ENCODE assay signal across 8 cellular contexts in the genomic region with DNA sequence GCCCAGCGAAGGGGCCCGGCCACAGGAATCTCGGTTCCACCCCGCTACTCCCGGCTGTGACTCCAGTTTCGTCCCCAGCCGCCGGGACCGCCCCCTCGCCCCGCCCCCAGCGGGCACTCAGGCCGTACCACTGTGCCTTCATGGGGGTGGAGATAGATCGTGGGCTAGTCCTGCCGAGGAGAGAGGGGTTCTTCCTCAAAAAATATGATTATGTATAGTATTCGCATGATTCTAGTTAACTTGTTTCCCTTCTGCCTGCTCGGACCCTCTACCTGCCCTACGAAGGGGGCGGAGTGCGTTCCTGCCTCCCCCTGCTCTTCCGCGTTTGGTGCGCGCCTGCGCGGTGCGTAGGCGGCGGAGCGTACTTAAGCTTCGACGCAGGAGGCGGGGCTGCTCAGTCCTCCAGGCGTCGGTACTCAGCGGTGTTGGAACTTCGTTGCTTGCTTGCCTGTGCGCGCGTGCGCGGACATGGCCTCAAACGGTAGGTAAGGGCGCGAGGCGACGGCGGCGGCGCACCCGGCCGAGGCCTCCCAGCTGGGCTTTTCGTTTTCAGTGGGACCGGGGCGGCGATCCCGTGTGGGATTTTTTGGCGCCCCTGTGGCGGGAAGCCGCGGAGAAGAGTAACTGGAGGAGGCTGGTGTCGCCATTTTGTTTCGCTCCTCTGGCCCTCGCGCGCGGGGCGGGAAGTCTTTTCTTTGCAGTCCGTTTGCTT. TPM values are rescaled to one million over a fixed set of nuclear protein-coding genes. Genes with fewer than 3 reads are reported as not detected.
DNase-seq lines count a peak whose midpoint lies in the region; ATAC-seq, FAIRE-seq and TF ChIP-seq lines count a peak whose summit lies in the region.

FUS (plus strand) TSS at position 393 of the 712 bp plus-strand sequence; CDS start at position 469, 76 bp downstream.

- ATAC-seq in HG02759 (IDR thresholded peaks at IDR 0.05; ENCODE audit: unreplicated experiment) = peak; percentile 57

- DNase-seq in GM12891 (ENCODE audit: insufficient read length, low spot score) (peak; percentile 84), NCI-H1417 (lab: John Stamatoyannopoulos, UW) (peak; percentile 84 to 95 (median 94)), T follicular helper cell (ENCODE audit: low read depth) (peak; percentile 88), adipocyte (ENCODE audit: low read depth) (peak; percentile 96), cardiac muscle cell (ENCODE audit: low read depth in 1 of 2, low spot score in 1 of 2) (peak; percentile 93 to 94), pons (ENCODE audit: low spot score) (peak; percentile 92), transverse colon (peak; percentile 94)

- TF ChIP-seq EP300 in transverse colon (IDR thresholded peaks at IDR 0.05; ENCODE audit: low read depth) = no peak

- peak within 1 kb of the TSS; percentile 98 for H3K27ac ChIP-seq in cardiac muscle cell
- peak within 1 kb of the TSS; percentile 96 to 99 (median 98) for H3K27ac ChIP-seq in transverse colon

- H3K27me3 ChIP-seq in adipocyte (replicated peaks; ENCODE audit: control insufficient read depth, insufficient read depth, low read length) = no peaks in the 10 kb centered on the region
- H3K27me3 ChIP-seq in cardiac muscle cell = no peaks in the 10 kb centered on the region
- no peaks in the 10 kb centered on the region for H3K27me3 ChIP-seq in transverse colon

- WGBS in transverse colon (ENCODE audit: low coverage in 1 of 2), 2 donors = 1% methylated on average over 26 of the region's 69 CpGs; no CpG with 5 or more reads in 1 of the 2 donors

- H3K4me3 ChIP-seq in adipocyte (ENCODE audit: low read length) = peak within 1 kb of the TSS; percentile 95
- peak within 1 kb of the TSS; percentile 94 for H3K4me3 ChIP-seq in cardiac muscle cell
- peak within 1 kb of the TSS; percentile 70 to 99 (median 94) for H3K4me3 ChIP-seq in transverse colon

- peak; percentile 100 for TF ChIP-seq POLR2A in GM12891 (IDR thresholded peaks at IDR 0.05; ENCODE audit: low read depth, low read length)
- TF ChIP-seq POLR2A in transverse colon (IDR thresholded peaks at IDR 0.05) = peak; percentile 100

- TF ChIP-seq CTCF in cardiac muscle cell (IDR thresholded peaks at IDR 0.05; ENCODE audit: low read depth, low read length) = no peak
- no peak for TF ChIP-seq CTCF in transverse colon (IDR thresholded peaks at IDR 0.05)

- in situ Hi-C loops in transverse colon (cut with MboI; ENCODE audit: low pct_ligation_motif_present in 1 of 4, low pct_unique_long_range_greater_than_20kb in 1 of 4, low sequenced_read_pairs in 3 of 4) = loop anchor here in 1 of 4 donors (25.0 kb wide), 1 partner anchor 257 kb away; the partner anchor contains the start of genes COX6A2 and ZNF843

- H3K36me3 ChIP-seq in adipocyte (ENCODE audit: control insufficient read depth, insufficient read depth, low read length, severe bottlenecking) = peaks cover 26% of the 10 kb centered on the region
- peaks cover 23% of the 10 kb centered on the region for H3K36me3 ChIP-seq in cardiac muscle cell
- peaks cover 0 to 25% (median 9%) of the 10 kb centered on the region in 4 donors for H3K36me3 ChIP-seq in transverse colon

- H3K4me1 ChIP-seq in adipocyte (ENCODE audit: control insufficient read depth, insufficient read depth, low read length) (peaks cover 34% of the 10 kb centered on the region), cardiac muscle cell (ENCODE audit: low read depth) (peaks cover 16% of the 10 kb centered on the region), transverse colon (peaks cover 19 to 41% (median 32%) of the 10 kb centered on the region in 4 donors)

- intact Hi-C loops in transverse colon (cut with DNase I; ENCODE audit: low total_unique reads) = loop anchor here (10.0 kb wide), 1 partner anchor 265 kb away; the partner anchor contains the start of gene ZNF843

- FAIRE-seq in GM12891 (lab: Jason Lieb, UNC) = peak; percentile 98

- H3K9me3 ChIP-seq in adipocyte (ENCODE audit: control insufficient read depth, low read length) (no peaks in the 10 kb centered on the region), cardiac muscle cell (ENCODE audit: low read depth) (no peaks in the 10 kb centered on the region), transverse colon (no peaks in the 10 kb centered on the region)

- peak within 1 kb of the TSS; percentile 96 for H3K9ac ChIP-seq in adipocyte (ENCODE audit: low read length)

TF ChIP-seq in GM12891, 5 proteins besides CTCF, POLR2A, EP300 and RAD21:
- TF ChIP-seq SPI1 (IDR thresholded peaks at IDR 0.05; ENCODE audit: low read depth, low read length) = 0 out of 2 replicates have a peak, but pooled peaks have one; percentile 29
- peak; percentile 100 for TF ChIP-seq TAF1 (IDR thresholded peaks at IDR 0.05; ENCODE audit: low read depth, low read length)
- peak; percentile 100 for TF ChIP-seq POLR2AphosphoS5 (IDR thresholded peaks at IDR 0.05; ENCODE audit: low read depth, low read length)
- peak; percentile 99 for TF ChIP-seq PAX5 (IDR thresholded peaks at IDR 0.05; ENCODE audit: insufficient read depth, low read length, severe bottlenecking)
- TF ChIP-seq POU2F2 (IDR thresholded peaks at IDR 0.05; ENCODE audit: low read depth, low read length) = peak; percentile 99

RNA-seq across cellular contexts. Expression of gene FUS, which starts in this region (rescaled TPM):
- polyA plus RNA-seq in GM12891 (2012; ENCODE audit: low read depth, missing spikeins) = 528 TPM
- total RNA-seq in cardiac muscle cell (40.6 and 54.4 TPM in 2 replicates), transverse colon (100 to 1,000 TPM in 1 of 4 donors, 10 to 100 TPM in 3; 43.6 to 116 (median 59.0) TPM)
- 386 and 618 TPM in 2 replicates for polyA plus RNA-seq in cardiac muscle cell

Comparison
In these comparisons a context has a peak if more than half of its experiments do, and no peak if none do; other contexts are left out.
1. Peak in every context shown above with its lines: DNase-seq, ATAC-seq, H3K4me3 ChIP-seq and H3K27ac ChIP-seq.